26 cellular contexts compared by ENCODE assay signal in the genomic region with DNA sequence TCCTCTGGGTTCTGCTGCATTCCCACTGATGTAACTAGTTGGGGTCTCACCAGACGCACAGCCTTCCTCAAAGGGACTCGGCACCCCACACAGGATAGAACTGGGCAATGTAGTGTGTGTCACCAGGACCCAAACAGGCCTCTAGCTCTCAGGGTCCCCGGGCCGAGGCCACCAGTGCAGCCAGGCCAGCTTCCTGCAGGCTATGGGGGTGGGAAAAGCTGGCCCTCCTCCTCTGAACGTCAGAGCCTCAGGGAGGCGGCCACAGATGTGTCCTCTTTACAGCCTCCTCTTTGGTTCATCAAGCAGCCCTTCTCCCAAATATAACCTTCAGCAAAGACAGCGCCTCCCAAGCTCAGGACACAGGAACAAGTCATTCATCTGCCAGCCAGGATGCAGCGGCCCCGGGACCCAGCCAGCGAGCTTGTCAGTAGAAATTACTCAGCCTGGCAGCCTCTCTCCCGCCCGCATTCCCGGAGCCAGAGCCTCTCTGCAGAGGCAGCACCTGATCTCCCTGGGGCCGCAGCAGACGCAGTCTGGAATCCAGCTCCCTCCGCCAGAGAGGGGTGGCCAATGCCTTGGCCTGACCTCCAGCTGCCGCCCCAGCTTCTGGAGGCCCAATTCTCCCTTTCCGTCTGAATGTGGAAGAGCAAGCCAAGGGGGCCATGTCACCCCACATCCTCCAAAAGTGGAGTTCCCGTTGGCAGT.
DNase-seq lines count a peak whose midpoint lies in the region; ATAC-seq and TF ChIP-seq lines count a peak whose summit lies in the region.
"Had no signal": no experiment of that assay in that cellular context is flagged by ENCODE, and none has a peak within 500 bp of the region (broad histone marks: within the 10 kb centered on the region; RNA-seq: fewer than 3 reads in every experiment).

No MANE protein-coding gene starts in this region.

- no peak overlapping the region for H4K12ac ChIP-seq in trophoblast cell (ENCODE audit: low read depth, low read length)

- no peaks in the 10 kb centered on the region for H3K36me3 Mint-ChIP-seq in dendritic cell treated with granulocyte-macrophage colony-stimulating factor and Interleukin-4, amounts not matched to agents 40 ng/mL and 50 ng/mL, for 4 days (ENCODE audit: low read depth)
- no peaks in the 10 kb centered on the region for H3K36me3 Mint-ChIP-seq in CD14-positive monocyte
- H3K36me3 Mint-ChIP-seq: stimulated activated naive B cell treated with anti-CD40 and anti-IgM and Interleukin-4, amounts not matched to agents 10 μg/mL and 1 μg/mL and 100 μg/mL, for 72 hours had no signal

- DNase-seq in Right ventricle myocardium inferior (ENCODE audit: missing footprints) (peak; percentile 72), right atrium auricular region (ENCODE audit: low spot score) (no peak), islet precursor cell (peak; percentile 96), trophoblast cell (peak; percentile 64 to 74), CD14-positive monocyte (ENCODE audit: low spot score) (no peak), NCI-H524 (lab: John Stamatoyannopoulos, UW) (no peak)
- DNase-seq in activated effector memory CD4-positive, alpha-beta T cell treated with Interleukin-2 at 50 U/mL for 16 hours: no peak
- DNase-seq: activated CD4-positive, alpha-beta T cell treated with anti-CD3 and anti-CD28 coated beads, Interleukin-2, amount 50 U/mL, for 4 hours; activated CD4-positive, CD25-positive, alpha-beta regulatory T cell; activated naive CD8-positive, alpha-beta T cell treated with anti-CD3 and anti-CD28 coated beads, Interleukin-2, amount 10 ng/mL, durations not matched to agents 7 days and 5 days; Caco-2; effector memory CD8-positive, alpha-beta T cell; NCI-H1436 treated with DMSO at 0.1 percent for 48 hours; NCI-H524 treated with DMSO at 0.1 percent for 48 hours; Peyer's patch; spleen; stimulated activated CD4-positive, alpha-beta T cell treated with anti-CD3 and anti-CD28 coated beads, Interleukin-4, amount 100 ng/mL, for 1 hour; stimulated activated naive B cell treated with anti-CD40 and anti-IgM and Interleukin-4, amounts not matched to agents 10 μg/mL and 1 μg/mL and 100 μg/mL, for 72 hours; T-helper 9 cell; testis had no signal

- no peak overlapping the region for H3K4me3 ChIP-seq in right atrium auricular region
- no peak overlapping the region for H3K4me3 ChIP-seq in trophoblast cell (ENCODE audit: low read depth, low read length)
- H3K4me3 ChIP-seq: A549, lung, Peyer's patch, spleen, testis, vagina had no signal

- H4K91ac ChIP-seq in trophoblast cell (ENCODE audit: low read depth, low read length): no peak overlapping the region

- H2BK120ac ChIP-seq in trophoblast cell (ENCODE audit: insufficient read depth, low read length, poor library complexity): no peak overlapping the region

- ATAC-seq in Right ventricle myocardium inferior: peak; percentile 67
- ATAC-seq: A549; esophagus mucosa; stimulated activated naive B cell treated with anti-CD40 and anti-IgM and Interleukin-4, amounts not matched to agents 10 μg/mL and 1 μg/mL and 100 μg/mL, for 72 hours had no signal

- peaks cover 6% of the 10 kb centered on the region for H3K27me3 Mint-ChIP-seq in dendritic cell treated with granulocyte-macrophage colony-stimulating factor and Interleukin-4, amounts not matched to agents 40 ng/mL and 50 ng/mL, for 4 days
- H3K27me3 Mint-ChIP-seq in CD14-positive monocyte (ENCODE audit: low read depth in 3 of 3): peaks cover 0 to 7% (median 0%) of the 10 kb centered on the region in 3 donors
- H3K27me3 Mint-ChIP-seq: activated naive CD8-positive, alpha-beta T cell treated with anti-CD3 and anti-CD28 coated beads, Interleukin-2, amount 10 ng/mL, durations not matched to agents 7 days and 5 days had no signal

- no peak for TF ChIP-seq CTCF in right atrium auricular region (IDR thresholded peaks at IDR 0.05)
- no peak for TF ChIP-seq CTCF in CD14-positive monocyte (IDR thresholded peaks at IDR 0.05)

- H3K9ac ChIP-seq in trophoblast cell (ENCODE audit: low read length): no peak overlapping the region

- H4K8ac ChIP-seq in trophoblast cell (ENCODE audit: low read depth, low read length): no peak overlapping the region

- H3K9me3 ChIP-seq in right atrium auricular region (no peaks in the 10 kb centered on the region), trophoblast cell (ENCODE audit: insufficient read depth, low read depth, low read length) (no peaks in the 10 kb centered on the region)
- H3K9me3 ChIP-seq: A549, Caco-2, Peyer's patch, testis, vagina had no signal

- H3K79me1 ChIP-seq in trophoblast cell (ENCODE audit: low read length): peaks cover 2% of the 10 kb centered on the region

- H3K79me2 ChIP-seq in trophoblast cell (ENCODE audit: control insufficient read depth, insufficient read depth, low read length, poor library complexity): no peaks in the 10 kb centered on the region

- H2AK5ac ChIP-seq in trophoblast cell (ENCODE audit: low read length): no peak overlapping the region

- H2BK12ac ChIP-seq in trophoblast cell (ENCODE audit: low read length): no peak overlapping the region

- H3K27ac Mint-ChIP-seq in dendritic cell treated with granulocyte-macrophage colony-stimulating factor and Interleukin-4, amounts not matched to agents 40 ng/mL and 50 ng/mL, for 4 days: peak overlapping the region; percentile 26
- H3K27ac Mint-ChIP-seq in CD14-positive monocyte: no peak overlapping the region
- H3K27ac Mint-ChIP-seq: B cell; stimulated activated naive B cell treated with anti-CD40 and anti-IgM and Interleukin-4, amounts not matched to agents 10 μg/mL and 1 μg/mL and 100 μg/mL, for 72 hours had no signal

- no peak overlapping the region for H3K14ac ChIP-seq in trophoblast cell (ENCODE audit: low read length)

- H3K27me3 ChIP-seq in right atrium auricular region (no peaks in the 10 kb centered on the region), trophoblast cell (ENCODE audit: insufficient read depth, low read length) (no peaks in the 10 kb centered on the region)
- H3K27me3 ChIP-seq: Peyer's patch, spleen, testis, vagina had no signal

- no peak overlapping the region for H3K23ac ChIP-seq in trophoblast cell (ENCODE audit: low read length)

- H3K4me3 Mint-ChIP-seq in dendritic cell treated with granulocyte-macrophage colony-stimulating factor and Interleukin-4, amounts not matched to agents 40 ng/mL and 50 ng/mL, for 4 days: no peak overlapping the region
- no peak overlapping the region for H3K4me3 Mint-ChIP-seq in CD14-positive monocyte
- H3K4me3 Mint-ChIP-seq: B cell; stimulated activated naive B cell treated with anti-CD40 and anti-IgM and Interleukin-4, amounts not matched to agents 10 μg/mL and 1 μg/mL and 100 μg/mL, for 72 hours had no signal

- H3K4me2 ChIP-seq in trophoblast cell (ENCODE audit: low read length): peak overlapping the region; percentile 21
- H3K4me2 ChIP-seq: A549 had no signal

- peaks cover 20% of the 10 kb centered on the region for H3K4me1 Mint-ChIP-seq in dendritic cell treated with granulocyte-macrophage colony-stimulating factor and Interleukin-4, amounts not matched to agents 40 ng/mL and 50 ng/mL, for 4 days (ENCODE audit: low read depth)
- H3K4me1 Mint-ChIP-seq in CD14-positive monocyte: peaks cover 7% of the 10 kb centered on the region
- H3K4me1 Mint-ChIP-seq: B cell had no signal

- no peaks in the 10 kb centered on the region for H3K9me3 Mint-ChIP-seq in dendritic cell treated with granulocyte-macrophage colony-stimulating factor and Interleukin-4, amounts not matched to agents 40 ng/mL and 50 ng/mL, for 4 days
- peaks cover 0 to 9% (median 1%) of the 10 kb centered on the region in 7 donors for H3K9me3 Mint-ChIP-seq in CD14-positive monocyte
- H3K9me3 Mint-ChIP-seq: activated naive CD8-positive, alpha-beta T cell treated with anti-CD3 and anti-CD28 coated beads, Interleukin-2, amount 10 ng/mL, durations not matched to agents 7 days and 5 days; effector memory CD8-positive, alpha-beta T cell; stimulated activated naive B cell treated with anti-CD40 and anti-IgM and Interleukin-4, amounts not matched to agents 10 μg/mL and 1 μg/mL and 100 μg/mL, for 72 hours had no signal

- no peak overlapping the region for H2BK5ac ChIP-seq in trophoblast cell (ENCODE audit: low read depth, low read length, poor library complexity)

- intact Hi-C loops in Right ventricle myocardium inferior (cut with DNase I): no loop called here
- intact Hi-C loops in dendritic cell treated with granulocyte-macrophage colony-stimulating factor and Interleukin-4, amounts not matched to agents 40 ng/mL and 50 ng/mL, for 4 days (cut with micrococcal nuclease): no loop called here
- intact Hi-C loops in CD14-positive monocyte (cut with micrococcal nuclease): no loop called here

- H3K27ac ChIP-seq in right atrium auricular region (no peak overlapping the region), trophoblast cell (ENCODE audit: low read depth, low read length) (no peak overlapping the region)
- H3K27ac ChIP-seq: A549, Peyer's patch, spleen, testis, vagina had no signal

- H3K4me1 ChIP-seq in right atrium auricular region: peaks cover 0 to 15% of the 10 kb centered on the region in 2 donors
- peaks cover 11 to 15% of the 10 kb centered on the region in 2 experiments for H3K4me1 ChIP-seq in trophoblast cell (ENCODE audit: control insufficient read depth in 1 of 2, insufficient read depth in 2 of 2, low read length in 2 of 2)
- H3K4me1 ChIP-seq: A549, Caco-2, Peyer's patch, testis, vagina had no signal

- H3K36me3 ChIP-seq in right atrium auricular region: no peaks in the 10 kb centered on the region
- no peaks in the 10 kb centered on the region for H3K36me3 ChIP-seq in trophoblast cell (ENCODE audit: control insufficient read depth in 1 of 2, insufficient read depth in 2 of 2, low read length in 2 of 2)
- H3K36me3 ChIP-seq: Peyer's patch, spleen, vagina had no signal

- H2AFZ ChIP-seq in trophoblast cell (ENCODE audit: insufficient read depth, low read length, poor library complexity): no peak overlapping the region

- H3K18ac ChIP-seq in trophoblast cell (ENCODE audit: low read length): peak overlapping the region; percentile 27

- WGBS in trophoblast cell (ENCODE audit: extremely low coverage, insufficient coverage, insufficient read length): no CpG with 5 or more reads among the region's 19 CpGs

- no peak overlapping the region for H3K4ac ChIP-seq in trophoblast cell (ENCODE audit: low read depth, low read length)

Comparison
In these comparisons a context has a peak if more than half of its experiments do, and no peak if none do; other contexts are left out.
1. DNase-seq: peak in Right ventricle myocardium inferior (single experiment), islet precursor cell (single experiment) and trophoblast cell (2 of 2); none in right atrium auricular region (single experiment), CD14-positive monocyte (single experiment), NCI-H524 (0 of 2) and activated effector memory CD4-positive, alpha-beta T cell treated with Interleukin-2 at 50 U/mL for 16 hours (single experiment).